Comparison of ENCODE assay signal across 24 cellular contexts in the genomic region with DNA sequence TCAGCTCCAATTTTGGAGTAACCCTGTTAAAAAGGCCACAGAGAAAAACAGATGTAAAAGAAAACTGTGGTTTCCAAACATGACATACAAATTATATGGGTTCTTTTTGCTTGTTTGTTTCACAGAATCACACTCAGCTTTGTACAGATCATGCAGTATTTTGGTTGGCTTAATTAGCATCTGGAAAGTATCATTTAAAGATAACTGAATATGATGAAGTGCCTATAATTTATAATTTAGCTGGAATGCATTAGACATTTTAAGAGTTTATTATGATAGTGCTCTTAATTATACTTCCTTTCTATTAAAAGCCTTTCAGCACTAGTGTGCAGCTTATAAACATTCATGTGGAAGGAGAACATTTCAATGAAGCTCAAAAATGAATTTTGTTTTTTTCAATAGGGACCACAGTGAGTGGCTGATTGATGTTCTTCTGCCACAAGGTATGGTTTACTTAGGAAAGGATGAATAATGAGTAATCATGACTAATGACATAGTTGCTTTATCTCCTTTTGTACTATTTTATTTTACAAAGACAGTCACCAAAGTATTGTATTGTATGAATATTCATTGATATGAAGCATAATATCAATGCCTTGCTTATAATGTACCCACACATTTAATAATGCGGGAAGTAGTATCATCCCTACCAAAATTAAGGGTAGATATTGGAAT.
"Had no signal": no experiment of that assay in that cellular context is flagged by ENCODE, and none has a peak within 500 bp of the region (broad histone marks: within the 10 kb centered on the region; RNA-seq: fewer than 3 reads in every experiment).

No MANE protein-coding gene starts in this region.

- H3K4me1 ChIP-seq: colonic mucosa, esophagus muscularis mucosa, psoas muscle, sigmoid colon, testis, tibial artery had no signal

- H3K36me3 ChIP-seq: colonic mucosa, esophagus muscularis mucosa, left lung, sigmoid colon, tibial artery had no signal

- H3K27ac ChIP-seq: colonic mucosa, esophagus muscularis mucosa, left lung, psoas muscle, sigmoid colon, testis, tibial artery had no signal

- DNase-seq: colonic mucosa; effector CD8-positive, alpha-beta T cell; endodermal cell; left cardiac atrium; left lung; mesendoderm; midbrain; naive thymus-derived CD8-positive, alpha-beta T cell; nephron progenitor cell; nucleus accumbens; posterior cingulate gyrus; psoas muscle; right cardiac atrium; sigmoid colon; stimulated activated CD4-positive, alpha-beta T cell treated with anti-CD3 and anti-CD28 coated beads, Interleukin-4, amount 100 ng/mL, for 4 hours; stimulated activated naive CD8-positive, alpha-beta T cell treated with anti-CD3 and anti-CD28 coated beads, Interleukin-15, Interleukin-2, amounts not matched to agents 100 U/mL and 50 U/mL, for 24 hours; substantia nigra; testis; tibial artery had no signal

- H3K27ac Mint-ChIP-seq: dendritic cell treated with granulocyte-macrophage colony-stimulating factor and Interleukin-4, amounts not matched to agents 40 ng/mL and 50 ng/mL, for 4 days; endodermal cell; naive thymus-derived CD8-positive, alpha-beta T cell; nephron progenitor cell; stimulated activated memory B cell treated with anti-CD40 and anti-IgM and Interleukin-4, amounts not matched to agents 10 μg/mL and 1 μg/mL and 100 μg/mL, for 72 hours; type B pancreatic cell had no signal

- H3K9me3 Mint-ChIP-seq: dendritic cell treated with granulocyte-macrophage colony-stimulating factor and Interleukin-4, amounts not matched to agents 40 ng/mL and 50 ng/mL, for 4 days; naive thymus-derived CD8-positive, alpha-beta T cell; nephron progenitor cell; stimulated activated memory B cell treated with anti-CD40 and anti-IgM and Interleukin-4, amounts not matched to agents 10 μg/mL and 1 μg/mL and 100 μg/mL, for 72 hours; type B pancreatic cell had no signal

- H3K36me3 Mint-ChIP-seq: naive thymus-derived CD8-positive, alpha-beta T cell; stimulated activated memory B cell treated with anti-CD40 and anti-IgM and Interleukin-4, amounts not matched to agents 10 μg/mL and 1 μg/mL and 100 μg/mL, for 72 hours; type B pancreatic cell had no signal

- H3K4me3 Mint-ChIP-seq: dendritic cell treated with granulocyte-macrophage colony-stimulating factor and Interleukin-4, amounts not matched to agents 40 ng/mL and 50 ng/mL, for 4 days; endodermal cell; naive thymus-derived CD8-positive, alpha-beta T cell; nephron progenitor cell; stimulated activated memory B cell treated with anti-CD40 and anti-IgM and Interleukin-4, amounts not matched to agents 10 μg/mL and 1 μg/mL and 100 μg/mL, for 72 hours; type B pancreatic cell had no signal

- H3K27me3 Mint-ChIP-seq: stimulated activated memory B cell treated with anti-CD40 and anti-IgM and Interleukin-4, amounts not matched to agents 10 μg/mL and 1 μg/mL and 100 μg/mL, for 72 hours had no signal

- H3K27me3 ChIP-seq: colonic mucosa, esophagus muscularis mucosa, left lung, sigmoid colon, testis, tibial artery had no signal

- FAIRE-seq: frontal cortex had no signal

- H3K4me3 ChIP-seq: colonic mucosa, esophagus muscularis mucosa, left lung, psoas muscle, sigmoid colon, testis, tibial artery had no signal

- ATAC-seq: left cardiac atrium; left lung; naive thymus-derived CD8-positive, alpha-beta T cell; psoas muscle; right cardiac atrium; stimulated activated memory B cell treated with anti-CD40 and anti-IgM and Interleukin-4, amounts not matched to agents 10 μg/mL and 1 μg/mL and 100 μg/mL, for 72 hours; stimulated activated naive CD8-positive, alpha-beta T cell treated with anti-CD3 and anti-CD28 coated beads, Interleukin-15, Interleukin-2, amounts not matched to agents 100 U/mL and 50 U/mL, for 24 hours had no signal

- H3K4me1 Mint-ChIP-seq: nephron progenitor cell had no signal

- H3K9me3 ChIP-seq: colonic mucosa, esophagus muscularis mucosa, left lung, psoas muscle, sigmoid colon, testis, tibial artery had no signal
